Comparison of ENCODE assay signal across 8 cellular contexts in the genomic region with DNA sequence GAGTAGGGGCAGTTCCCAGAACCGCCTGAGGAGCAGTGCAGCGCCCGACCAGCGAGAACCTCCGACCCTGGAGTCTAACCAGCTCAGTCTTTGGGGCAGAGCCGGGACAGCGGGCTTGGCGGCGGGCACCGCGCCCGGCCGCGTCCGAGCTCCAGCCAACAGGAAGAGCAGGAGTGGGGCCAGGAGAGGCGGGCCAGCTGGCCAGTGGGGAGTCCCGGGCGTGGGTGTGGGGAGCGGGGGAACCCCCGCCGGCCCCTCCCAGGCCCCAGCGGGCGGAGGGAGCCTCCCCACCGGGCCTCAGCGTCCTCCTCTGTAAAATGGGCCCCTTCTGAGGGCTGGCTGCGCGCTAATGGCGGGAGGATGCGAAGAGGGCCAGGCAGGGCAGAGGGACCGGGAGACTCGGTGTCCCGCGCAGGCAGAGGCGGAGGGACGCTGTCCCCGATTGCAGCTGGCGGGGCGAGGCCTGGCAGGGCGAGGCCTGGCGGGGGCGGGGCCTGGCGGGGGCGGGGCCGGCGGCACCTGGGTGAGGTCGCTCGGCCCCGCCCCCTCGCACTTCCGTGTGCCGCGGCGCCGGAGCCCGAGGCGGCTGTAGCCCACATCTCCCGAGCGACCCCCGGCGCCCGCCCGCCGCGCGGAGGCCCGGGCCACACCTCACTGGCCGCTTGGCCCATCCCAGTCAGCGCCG. TPM values are rescaled to one million over a fixed set of nuclear protein-coding genes. Genes with fewer than 3 reads are reported as not detected.
DNase-seq lines count a peak whose midpoint lies in the region; ATAC-seq and TF ChIP-seq lines count a peak whose summit lies in the region.

PRKCD (plus strand) TSS at position 550 of the 685 bp plus-strand sequence. CDS start 17,214 bp downstream, outside the sequence.

- TF ChIP-seq POLR2A in uterus (IDR thresholded peaks at IDR 0.05): peak in 1 of 2 donors; percentile 68

- H3K27ac Mint-ChIP-seq in T-helper 1 cell treated with Interleukin-12 subunit alpha and Interleukin-12 subunit beta and Interleukin-4 antibody, amounts not matched to agents 30 μg/mL and 1 μg/mL, for 36 hours: peak within 1 kb of the TSS; percentile 88

- in situ Hi-C loops in G401 (cut with HindIII; ENCODE audit: low sequenced_read_pairs): no loop called here

- intact Hi-C loops in uterus (cut with DNase I; ENCODE audit: low total_unique reads): no loop called here

- peak within 1 kb of the TSS; percentile 92 for H3K4me3 Mint-ChIP-seq in T-helper 1 cell treated with Interleukin-12 subunit alpha and Interleukin-12 subunit beta and Interleukin-4 antibody, amounts not matched to agents 30 μg/mL and 1 μg/mL, for 36 hours

- H3K27ac ChIP-seq in KOPT-K1 (ENCODE audit: low read depth, low read length, poor library complexity, severe bottlenecking): peak within 1 kb of the TSS; percentile 32
- peak within 1 kb of the TSS; percentile 88 to 92 for H3K27ac ChIP-seq in right atrium auricular region
- peak within 1 kb of the TSS; percentile 78 to 81 for H3K27ac ChIP-seq in uterus

- peaks cover 38% of the 10 kb centered on the region for H3K27me3 Mint-ChIP-seq in T-helper 1 cell treated with Interleukin-12 subunit alpha and Interleukin-12 subunit beta and Interleukin-4 antibody, amounts not matched to agents 30 μg/mL and 1 μg/mL, for 36 hours (ENCODE audit: low read depth)

- H3K27me3 ChIP-seq in right atrium auricular region (no peaks in the 10 kb centered on the region), uterus (no peaks in the 10 kb centered on the region)

- peak within 1 kb of the TSS; percentile 83 to 93 for H3K4me3 ChIP-seq in right atrium auricular region
- H3K4me3 ChIP-seq in uterus: peak within 1 kb of the TSS; percentile 61 to 73

- H3K4me1 ChIP-seq in right atrium auricular region (peaks cover 0 to 59% of the 10 kb centered on the region in 2 donors), uterus (peaks cover 0 to 4% of the 10 kb centered on the region in 2 donors)

- H3K36me3 Mint-ChIP-seq in T-helper 1 cell treated with Interleukin-12 subunit alpha and Interleukin-12 subunit beta and Interleukin-4 antibody, amounts not matched to agents 30 μg/mL and 1 μg/mL, for 36 hours (ENCODE audit: low read depth): no peaks in the 10 kb centered on the region

- H3K36me3 ChIP-seq in KOPT-K1 (ENCODE audit: insufficient read depth, low read length): no peaks in the 10 kb centered on the region
- no peaks in the 10 kb centered on the region for H3K36me3 ChIP-seq in right atrium auricular region
- H3K36me3 ChIP-seq in uterus: no peaks in the 10 kb centered on the region

- peaks cover 22% of the 10 kb centered on the region for H3K4me1 Mint-ChIP-seq in T-helper 1 cell treated with Interleukin-12 subunit alpha and Interleukin-12 subunit beta and Interleukin-4 antibody, amounts not matched to agents 30 μg/mL and 1 μg/mL, for 36 hours (ENCODE audit: low read depth)

- H3K9me3 ChIP-seq in KOPT-K1 (ENCODE audit: insufficient read depth, low read length, poor library complexity, severe bottlenecking): no peaks in the 10 kb centered on the region
- H3K9me3 ChIP-seq in right atrium auricular region: no peaks in the 10 kb centered on the region
- no peaks in the 10 kb centered on the region for H3K9me3 ChIP-seq in uterus

- no peaks in the 10 kb centered on the region for H3K9me3 Mint-ChIP-seq in T-helper 1 cell treated with Interleukin-12 subunit alpha and Interleukin-12 subunit beta and Interleukin-4 antibody, amounts not matched to agents 30 μg/mL and 1 μg/mL, for 36 hours

- ATAC-seq in GM21723 (IDR thresholded peaks at IDR 0.05; ENCODE audit: unreplicated experiment): peak; percentile 50

- TF ChIP-seq CTCF in right atrium auricular region (IDR thresholded peaks at IDR 0.05): peak in 1 of 2 donors; percentile 64
- TF ChIP-seq CTCF in uterus (IDR thresholded peaks at IDR 0.05): peak in 3 of 4 experiments; percentile 42 to 61 (median 58)

- peak; percentile 73 for DNase-seq in G401 (ENCODE audit: low spot score)
- peak; percentile 47 for DNase-seq in amniotic stem cell (lab: John Stamatoyannopoulos, UW)
- DNase-seq in right atrium auricular region (ENCODE audit: low spot score): peak; percentile 92
- peak; percentile 79 for DNase-seq in putamen (ENCODE audit: low spot score)
- peak; percentile 76 to 85 for DNase-seq in uterus

RNA-seq across cellular contexts. Expression of gene PRKCD, which starts in this region (rescaled TPM):
- 14.8 and 18.9 TPM in 2 replicates for total RNA-seq in G401 (2014; rRNA removed; shearing (Covaris generic))
- total RNA-seq in right atrium auricular region: 10 to 100 TPM; 11.1 to 14.8 TPM
- total RNA-seq in uterus: 10 to 100 TPM in 2 of 4 donors, 1 to 10 TPM in 1, under 1 TPM in 1; under 0.01 to 16.8 (median 12.6) TPM

Comparison
In these comparisons a context has a peak if more than half of its experiments do, and no peak if none do; other contexts are left out.
1. Peak in every context shown above with its lines: DNase-seq, ATAC-seq, H3K4me3 ChIP-seq and H3K27ac ChIP-seq.
2. H3K27ac ChIP-seq: peak in every context shown above with its lines; median percentile 90 in right atrium auricular region; 80 in uterus; 32 in KOPT-K1.